ENCODE assay signal across 29 cellular contexts in the genomic region with DNA sequence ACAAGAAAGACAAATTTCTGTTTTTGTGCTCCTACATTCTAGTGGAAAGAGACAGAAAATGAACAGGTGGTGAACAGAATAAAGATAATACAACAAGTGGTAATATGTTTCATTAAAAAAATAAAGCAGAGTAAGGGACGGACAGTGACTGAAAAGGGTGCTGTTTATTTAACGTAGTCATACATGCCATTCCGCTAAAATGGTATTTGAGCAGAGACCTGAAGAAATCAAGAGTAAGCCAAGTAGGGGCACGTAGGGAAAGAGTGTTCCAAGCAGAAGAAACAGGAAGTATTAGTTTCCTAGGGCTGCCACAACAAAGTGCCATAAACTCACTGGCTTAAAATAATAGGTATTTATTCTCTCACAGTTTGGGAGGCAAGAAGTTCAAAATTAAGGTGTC.
"Had no signal": no experiment of that assay in that cellular context is flagged by ENCODE, and none has a peak within 500 bp of the region (broad histone marks: within the 10 kb centered on the region; RNA-seq: fewer than 3 reads in every experiment).

No MANE protein-coding gene starts in this region.

- H3K4me1 ChIP-seq: adrenal gland had no signal

- H3K27me3 ChIP-seq: adrenal gland, MG63 had no signal

- DNase-seq: activated CD4-positive, alpha-beta memory T cell treated with anti-CD3 and anti-CD28 coated beads, Interleukin-2, amount 10 ng/mL, durations not matched to agents 7 days and 5 days; activated CD4-positive, alpha-beta T cell treated with anti-CD3 and anti-CD28 coated beads for 36 hours; activated CD4-positive, alpha-beta T cell treated with anti-CD3 and anti-CD28 coated beads, Interleukin-2, amount 50 U/mL, for 1 hour; activated CD8-positive, alpha-beta memory T cell treated with anti-CD3 and anti-CD28 coated beads, Interleukin-2, amount 50 U/mL, for 4 hours; activated gamma-delta T cell treated with Interleukin-2 at 50 U/mL for 16 hours; activated naive CD4-positive, alpha-beta T cell treated with anti-CD3 and anti-CD28 coated beads, Interleukin-2, amount 10 ng/mL, durations not matched to agents 7 days and 5 days; activated naive CD8-positive, alpha-beta T cell treated with anti-CD3 and anti-CD28 coated beads for 36 hours; activated T-cell treated with anti-CD3 and anti-CD28 coated beads, Interleukin-2, amount 50 U/mL, for 72 hours; adrenal gland; anterior cingulate cortex; KBM-7; MG63; NCI-H146; NCI-H1930; NCI-H2171; NCI-H2227 treated with DMSO at 0.1 percent for 48 hours; NCI-H446 treated with DMSO at 0.1 percent for 48 hours; NCI-H526; NCI-H774; RPMI8226; T-cell; T-helper 2 cell; T1000 had no signal

- H3K9me3 ChIP-seq: adrenal gland, MG63 had no signal

- H3K36me3 Mint-ChIP-seq: activated naive CD4-positive, alpha-beta T cell treated with anti-CD3 and anti-CD28 coated beads, Interleukin-2, amount 10 ng/mL, durations not matched to agents 7 days and 5 days; activated naive CD8-positive, alpha-beta T cell treated with anti-CD3 and anti-CD28 coated beads for 36 hours; T-cell had no signal

- H3K9me3 Mint-ChIP-seq: activated CD4-positive, alpha-beta memory T cell treated with anti-CD3 and anti-CD28 coated beads, Interleukin-2, amount 10 ng/mL, durations not matched to agents 7 days and 5 days; activated naive CD4-positive, alpha-beta T cell treated with anti-CD3 and anti-CD28 coated beads, Interleukin-2, amount 10 ng/mL, durations not matched to agents 7 days and 5 days; activated naive CD8-positive, alpha-beta T cell treated with anti-CD3 and anti-CD28 coated beads for 36 hours; activated T-helper 2 cell treated with anti-CD3 and anti-CD28 coated beads, Interferon-gamma antibody, Interleukin-2, Interleukin-4, amounts not matched to agents 10 μg/mL and 5 μg/mL and 100 μg/mL, durations not matched to agents 14 hours and 24 hours and 36 hours; central memory CD8-positive, alpha-beta T cell; T-cell had no signal

- H3K36me3 ChIP-seq: adrenal gland, MG63 had no signal

- H3K4me3 ChIP-seq: adrenal gland, MG63, SK-N-MC had no signal

- H3K4me3 Mint-ChIP-seq: activated CD4-positive, alpha-beta memory T cell treated with anti-CD3 and anti-CD28 coated beads, Interleukin-2, amount 10 ng/mL, durations not matched to agents 7 days and 5 days; activated CD4-positive, alpha-beta T cell treated with anti-CD3 and anti-CD28 coated beads for 36 hours; activated naive CD4-positive, alpha-beta T cell treated with anti-CD3 and anti-CD28 coated beads, Interleukin-2, amount 10 ng/mL, durations not matched to agents 7 days and 5 days; activated naive CD8-positive, alpha-beta T cell treated with anti-CD3 and anti-CD28 coated beads for 36 hours; activated T-cell treated with anti-CD3 and anti-CD28 coated beads, Interleukin-2, amount 50 U/mL, for 72 hours; central memory CD8-positive, alpha-beta T cell; T-cell had no signal

- ATAC-seq: activated CD4-positive, alpha-beta T cell treated with anti-CD3 and anti-CD28 coated beads for 36 hours; activated T-cell treated with anti-CD3 and anti-CD28 coated beads, Interleukin-2, amount 50 U/mL, for 72 hours; Panc1; Right ventricle myocardium inferior; T-cell had no signal

- H3K27ac Mint-ChIP-seq: activated CD4-positive, alpha-beta memory T cell treated with anti-CD3 and anti-CD28 coated beads, Interleukin-2, amount 10 ng/mL, durations not matched to agents 7 days and 5 days; activated CD4-positive, alpha-beta T cell treated with anti-CD3 and anti-CD28 coated beads for 36 hours; activated naive CD4-positive, alpha-beta T cell treated with anti-CD3 and anti-CD28 coated beads, Interleukin-2, amount 10 ng/mL, durations not matched to agents 7 days and 5 days; activated naive CD8-positive, alpha-beta T cell treated with anti-CD3 and anti-CD28 coated beads for 36 hours; activated T-cell treated with anti-CD3 and anti-CD28 coated beads, Interleukin-2, amount 50 U/mL, for 72 hours; activated T-helper 2 cell treated with anti-CD3 and anti-CD28 coated beads, Interferon-gamma antibody, Interleukin-2, Interleukin-4, amounts not matched to agents 10 μg/mL and 5 μg/mL and 100 μg/mL, durations not matched to agents 14 hours and 24 hours and 36 hours; T-cell had no signal

- H3K27ac ChIP-seq: adrenal gland, SK-N-MC, VCaP had no signal

- H3K4me1 Mint-ChIP-seq: activated CD4-positive, alpha-beta memory T cell treated with anti-CD3 and anti-CD28 coated beads, Interleukin-2, amount 10 ng/mL, durations not matched to agents 7 days and 5 days; activated CD4-positive, alpha-beta T cell treated with anti-CD3 and anti-CD28 coated beads for 36 hours; activated naive CD4-positive, alpha-beta T cell treated with anti-CD3 and anti-CD28 coated beads, Interleukin-2, amount 10 ng/mL, durations not matched to agents 7 days and 5 days; activated naive CD8-positive, alpha-beta T cell treated with anti-CD3 and anti-CD28 coated beads for 36 hours; central memory CD8-positive, alpha-beta T cell; T-cell had no signal

- H3K27me3 Mint-ChIP-seq: activated CD4-positive, alpha-beta memory T cell treated with anti-CD3 and anti-CD28 coated beads, Interleukin-2, amount 10 ng/mL, durations not matched to agents 7 days and 5 days; activated naive CD4-positive, alpha-beta T cell treated with anti-CD3 and anti-CD28 coated beads, Interleukin-2, amount 10 ng/mL, durations not matched to agents 7 days and 5 days; central memory CD8-positive, alpha-beta T cell had no signal
